Comparison of ENCODE assay signal across 8 cellular contexts in the genomic region with DNA sequence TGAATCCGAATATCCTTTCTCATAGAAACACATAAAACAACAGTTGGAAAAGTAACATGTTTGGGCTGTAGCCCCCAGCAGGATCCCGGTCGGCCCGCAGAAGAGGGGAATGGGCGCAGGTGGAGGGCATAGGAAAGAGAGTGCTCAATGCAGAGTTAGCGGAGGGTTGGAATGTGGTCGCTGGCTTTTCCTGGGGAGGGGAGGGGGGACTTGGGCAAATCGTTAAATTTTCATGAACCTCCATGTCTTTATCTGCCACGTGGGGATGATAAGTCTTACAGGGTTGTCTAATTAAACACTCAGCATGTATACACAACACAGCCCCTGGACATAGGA. TPM values are rescaled to one million over a fixed set of nuclear protein-coding genes. Genes with fewer than 3 reads are reported as not detected.
A peak's percentile ranks its signal among the peaks of the same experiment; 100 is the strongest.
DNase-seq lines count a peak whose midpoint lies in the region; ATAC-seq and TF ChIP-seq lines count a peak whose summit lies in the region.

No MANE protein-coding gene starts in this region.

- H3K27ac ChIP-seq in lung (ENCODE audit: low read depth in 1 of 2, low read length in 1 of 2) (peak overlapping the region; percentile 27 to 98), upper lobe of right lung (peak overlapping the region; percentile 98)

- H3K27me3 ChIP-seq in lung (ENCODE audit: control insufficient read depth, insufficient read depth) (no peaks in the 10 kb centered on the region), upper lobe of right lung (no peaks in the 10 kb centered on the region)

- 4 to 9% methylated on average over 9 of the region's 9 CpGs for WGBS in lung, 2 donors

- H3K27ac Mint-ChIP-seq in activated naive CD4-positive, alpha-beta T cell treated with anti-CD3 and anti-CD28 coated beads for 36 hours, result peak overlapping the region; percentile 86

- H3K4me1 Mint-ChIP-seq in activated naive CD4-positive, alpha-beta T cell treated with anti-CD3 and anti-CD28 coated beads for 36 hours (ENCODE audit: low read depth), result peaks cover 22% of the 10 kb centered on the region

- in situ Hi-C loops in astrocyte of the spinal cord (cut with HindIII; ENCODE audit: low sequenced_read_pairs), result no loop called here

- intact Hi-C loops in activated naive CD4-positive, alpha-beta T cell treated with anti-CD3 and anti-CD28 coated beads for 36 hours (cut with micrococcal nuclease), result loop anchor here (1.0 to 10.0 kb wide), 4 partner anchors 60 to 876 kb away; a partner anchor contains a TSS
- intact Hi-C loops in upper lobe of right lung (cut with DNase I), result no loop called here

- no peaks in the 10 kb centered on the region for H3K27me3 Mint-ChIP-seq in activated naive CD4-positive, alpha-beta T cell treated with anti-CD3 and anti-CD28 coated beads for 36 hours (ENCODE audit: low read depth)

- H3K36me3 ChIP-seq in lung (ENCODE audit: control insufficient read depth in 2 of 2, insufficient read depth in 2 of 2, low read length in 2 of 2) (no peaks in the 10 kb centered on the region), upper lobe of right lung (no peaks in the 10 kb centered on the region)

- H3K4me1 ChIP-seq in lung (ENCODE audit: control insufficient read depth in 2 of 2, insufficient read depth in 2 of 2, low read length in 2 of 2), result peaks cover 0 to 22% of the 10 kb centered on the region in 2 donors
- peaks cover 24% of the 10 kb centered on the region for H3K4me1 ChIP-seq in upper lobe of right lung

- DNase-seq in activated naive CD4-positive, alpha-beta T cell treated with anti-CD3 and anti-CD28 coated beads for 36 hours, result no peak
- no peak for DNase-seq in activated naive CD4-positive, alpha-beta T cell treated with anti-CD3 and anti-CD28 coated beads, Interleukin-2, amount 50 U/mL, for 16 hours
- DNase-seq in astrocyte of the spinal cord (ENCODE audit: low read depth, low spot score) (no peak), lung (ENCODE audit: low spot score) (no peak), upper lobe of right lung (no peak), NCI-H2081 (lab: John Stamatoyannopoulos, UW) (no peak), NCI-H1417 (lab: John Stamatoyannopoulos, UW) (no peak), NCI-H2029 treated with DMSO at 0.1 percent for 48 hours (lab: John Stamatoyannopoulos, UW) (no peak)

- ATAC-seq in lung (ENCODE audit: insufficient read depth, low FRiP score), result no peak
- ATAC-seq in upper lobe of right lung, result no peak

- no peak for TF ChIP-seq CTCF in astrocyte of the spinal cord (IDR thresholded peaks at IDR 0.05; ENCODE audit: low read depth, low read length)
- TF ChIP-seq CTCF in lung (IDR thresholded peaks at IDR 0.05; ENCODE audit: control extremely low read depth, extremely low read depth), result no peak
- no peak for TF ChIP-seq CTCF in upper lobe of right lung (IDR thresholded peaks at IDR 0.05)

- CTCF ChIA-PET in activated naive CD4-positive, alpha-beta T cell treated with anti-CD3 and anti-CD28 coated beads for 36 hours (lab: Charles Lee), result no interaction called here

- peaks cover 4% of the 10 kb centered on the region for H3K36me3 Mint-ChIP-seq in activated naive CD4-positive, alpha-beta T cell treated with anti-CD3 and anti-CD28 coated beads for 36 hours (ENCODE audit: low read depth)

- H3K9me3 Mint-ChIP-seq in activated naive CD4-positive, alpha-beta T cell treated with anti-CD3 and anti-CD28 coated beads for 36 hours, result no peaks in the 10 kb centered on the region

- H3K4me3 Mint-ChIP-seq in activated naive CD4-positive, alpha-beta T cell treated with anti-CD3 and anti-CD28 coated beads for 36 hours, result peak overlapping the region; percentile 94

- H3K4me3 ChIP-seq in astrocyte of the spinal cord (ENCODE audit: low read depth, low read length) (peak overlapping the region; percentile 75), lung (no peak overlapping the region), upper lobe of right lung (peak overlapping the region; percentile 73)

- H3K9me3 ChIP-seq in lung (ENCODE audit: control insufficient read depth in 2 of 2, insufficient read depth in 1 of 2, low read length in 1 of 2) (no peaks in the 10 kb centered on the region), upper lobe of right lung (no peaks in the 10 kb centered on the region)

RNA-seq across cellular contexts. Expression of a gene that starts 0.4 kb away (rescaled TPM):
- 1 to 10 TPM; 2.2 to 3.2 TPM for total RNA-seq in activated naive CD4-positive, alpha-beta T cell treated with anti-CD3 and anti-CD28 coated beads for 36 hours
- 10 to 100 TPM in 1 of 2 donors, 1 to 10 TPM in 1; 7.5 to 10.9 TPM for total RNA-seq in lung
- 10 to 100 TPM in 1 of 2 donors, 1 to 10 TPM in 1; 6.9 to 10.3 TPM for polyA plus RNA-seq in lung
- 20.2 TPM for total RNA-seq in upper lobe of right lung
